11 cellular contexts compared by ENCODE assay signal in the genomic region with DNA sequence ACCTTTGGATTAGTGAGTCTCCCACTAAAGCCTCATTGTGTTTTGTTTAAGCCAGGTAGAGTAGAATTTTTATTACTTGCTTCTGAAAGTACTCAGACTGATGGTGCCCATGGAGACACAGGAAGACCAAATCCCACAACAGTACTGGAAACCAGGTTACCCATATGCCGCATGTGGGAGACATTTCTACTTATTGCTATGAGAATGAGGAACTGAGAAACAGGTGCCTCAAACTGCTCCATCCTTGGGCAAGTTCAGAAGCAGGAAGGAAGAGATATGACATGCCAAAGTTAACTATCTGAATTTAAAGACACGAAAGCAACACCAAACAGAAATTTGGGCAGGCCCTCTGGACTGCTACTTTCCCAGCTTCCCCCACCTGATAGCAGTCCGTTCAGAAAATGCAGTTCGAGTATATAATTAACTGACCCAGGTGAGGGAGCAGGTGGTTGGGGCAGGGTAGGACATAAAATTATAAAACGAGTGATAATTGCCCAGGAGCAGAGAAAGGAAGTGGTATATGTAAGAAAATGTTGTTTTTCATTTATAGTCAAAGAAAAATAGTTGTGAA.
A peak's percentile ranks its signal among the peaks of the same experiment; 100 is the strongest.
DNase-seq lines count a peak whose midpoint lies in the region; ATAC-seq and TF ChIP-seq lines count a peak whose summit lies in the region.
"Had no signal": no experiment of that assay in that cellular context is flagged by ENCODE, and none has a peak within 500 bp of the region (broad histone marks: within the 10 kb centered on the region; RNA-seq: fewer than 3 reads in every experiment).

No MANE protein-coding gene starts in this region.

- H3K9me3 ChIP-seq in spleen, result peaks cover 0 to 8% (median 0%) of the 10 kb centered on the region in 8 donors

- H3K27me3 ChIP-seq in spleen (replicated peaks in 1 of 7) (no peaks in the 10 kb centered on the region), brain microvascular endothelial cell (replicated peaks) (no peaks in the 10 kb centered on the region)

- H3K36me3 ChIP-seq in spleen (no peaks in the 10 kb centered on the region), brain microvascular endothelial cell (replicated peaks) (no peaks in the 10 kb centered on the region)

- H3K27ac ChIP-seq in spleen (peak overlapping the region in 1 of 8 donors; percentile 24), brain microvascular endothelial cell (no peak overlapping the region)
- H3K27ac ChIP-seq: coronary artery had no signal

- H3K4me1 ChIP-seq in spleen, result no peaks in the 10 kb centered on the region

- intact Hi-C loops in spleen (cut with DNase I; ENCODE audit: low total_unique reads), result no loop called here

- TF ChIP-seq CTCF in GM10266 (IDR thresholded peaks at IDR 0.05; ENCODE audit: control insufficient read depth, insufficient read depth, low read depth, missing control alignments), result no peak
- TF ChIP-seq CTCF in spleen (IDR thresholded peaks at IDR 0.05 in 8 of 11, conservative IDR thresholded peaks at IDR 0.05 in 3 of 11), result no peak
- no peak for TF ChIP-seq CTCF in brain microvascular endothelial cell (IDR thresholded peaks at IDR 0.05; ENCODE audit: low read depth, low read length, missing control alignments)

- 41 to 56% (median 44%) methylated on average over 5 of the region's 5 CpGs for WGBS in spleen, 5 donors

- in situ Hi-C loops in brain microvascular endothelial cell (cut with HindIII; ENCODE audit: low pct_ligation_motif_present, low sequenced_read_pairs), result no loop called here

- ATAC-seq in GM19438 (IDR thresholded peaks at IDR 0.05; ENCODE audit: low read depth, unreplicated experiment) (peak; percentile 94), HG02943 (IDR thresholded peaks at IDR 0.05; ENCODE audit: low read depth, unreplicated experiment) (peak; percentile 94)

- H3K4me3 ChIP-seq in spleen, result no peak overlapping the region
- no peak overlapping the region for H3K4me3 ChIP-seq in brain microvascular endothelial cell (ENCODE audit: low read depth, low read length)
- H3K4me3 ChIP-seq: coronary artery had no signal

- DNase-seq in GM10266 (ENCODE audit: extremely low spot score) (peak; percentile 7), Kasumi-1 (lab: John Stamatoyannopoulos, UW) (peak; percentile 66 to 68), spleen (no peak), brain microvascular endothelial cell (no peak), SK-N-DZ (ENCODE audit: low spot score) (no peak)
- DNase-seq in stimulated activated CD4-positive, alpha-beta T cell treated with anti-CD3 and anti-CD28 coated beads, Interleukin-15, amount 100 ng/mL, for 24 hours, result no peak
- DNase-seq: IMR-90, NCI-H510A treated with DMSO at 0.1 percent for 48 hours had no signal

- no peak for TF ChIP-seq POLR2A in spleen (IDR thresholded peaks at IDR 0.05)

Comparison
In these comparisons a context has a peak if more than half of its experiments do, and no peak if none do; other contexts are left out.
1. DNase-seq: peak in GM10266 (single experiment) and Kasumi-1 (2 of 2); none in spleen (single experiment), brain microvascular endothelial cell (single experiment), SK-N-DZ (single experiment) and stimulated activated CD4-positive, alpha-beta T cell treated with anti-CD3 and anti-CD28 coated beads, Interleukin-15, amount 100 ng/mL, for 24 hours (single experiment).